In the genomic region with DNA sequence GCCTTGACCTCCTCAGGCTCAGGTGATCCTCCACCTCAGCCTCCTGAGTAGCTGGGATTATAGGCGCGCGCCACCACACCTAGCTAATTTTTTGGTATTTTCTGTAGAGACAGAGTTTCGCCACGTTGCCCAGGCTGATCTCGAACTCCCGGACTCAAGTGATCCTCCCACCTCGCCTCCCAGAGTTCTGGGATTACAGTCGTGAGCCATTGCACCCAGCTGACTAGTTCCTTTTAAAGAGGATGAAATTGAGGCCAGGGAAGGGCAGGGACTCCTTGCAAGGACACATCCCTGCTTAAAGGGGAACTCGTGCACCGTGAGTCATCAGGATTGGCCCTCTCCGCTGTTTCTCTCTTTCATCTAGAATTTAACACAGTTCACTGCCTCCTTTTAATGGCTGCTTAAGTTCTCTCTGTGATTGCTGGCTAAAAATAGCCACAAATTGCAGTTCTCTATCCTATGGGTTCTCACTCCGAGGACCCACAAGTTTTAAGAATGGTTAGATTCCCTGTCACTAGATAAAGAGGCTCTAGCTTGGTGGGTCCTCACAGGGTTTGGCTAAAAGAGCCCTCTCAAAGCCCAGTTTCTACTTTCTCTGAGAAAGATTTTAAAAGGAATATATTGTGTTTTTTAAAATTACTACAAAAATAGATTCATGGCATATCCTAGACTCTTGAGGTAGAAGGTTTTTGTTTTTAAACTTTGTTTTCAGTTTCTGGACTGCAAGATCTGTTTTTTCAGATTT, we compare ENCODE assay signal across 8 cellular contexts. TPM values are rescaled to one million over a fixed set of nuclear protein-coding genes. Genes with fewer than 3 reads are reported as not detected.
DNase-seq lines count a peak whose midpoint lies in the region; ATAC-seq, FAIRE-seq and TF ChIP-seq lines count a peak whose summit lies in the region.

No MANE protein-coding gene starts in this region.

- peaks cover 18% of the 10 kb centered on the region for H3K79me2 ChIP-seq in K562 (ENCODE audit: control insufficient read depth, insufficient read depth, low read length)

- peak; percentile 63 for ATAC-seq in K562
- ATAC-seq in HG03457 (IDR thresholded peaks at IDR 0.05; ENCODE audit: unreplicated experiment) = no peak
- no peak for ATAC-seq in activated CD4-positive, CD25-positive, alpha-beta regulatory T cell treated with anti-CD3 and anti-CD28 coated beads, Interleukin-2, amount 50 U/mL, for 24 hours

- TF ChIP-seq RAD21 in K562 (CRISPR knock-in tag; conservative IDR thresholded peaks at IDR 0.05 in 1 of 2, IDR thresholded peaks at IDR 0.05 in 1 of 2) = no peak

- H3K4me1 ChIP-seq in K562 (replicated peaks in 1 of 2; ENCODE audit: control insufficient read depth in 2 of 2, insufficient read depth in 2 of 2, low read length in 2 of 2) (peaks cover 4 to 15% of the 10 kb centered on the region in 2 experiments; a peak in 3 of 5 replicates), iPS-15b (ENCODE audit: control insufficient read depth, insufficient read depth, low read length) (no peaks in the 10 kb centered on the region)

- H4K20me1 ChIP-seq in K562 (replicated peaks; ENCODE audit: control insufficient read depth, insufficient read depth, low read length) = no peaks in the 10 kb centered on the region

- peak overlapping the region; percentile 84 for H3K4me3 ChIP-seq in K562
- H3K4me3 ChIP-seq in iPS-15b (ENCODE audit: low read depth, low read length) = peak overlapping the region; percentile 95
- peak overlapping the region; percentile 54 for H3K4me3 ChIP-seq in retinal pigment epithelial cell (ENCODE audit: low read length)

- H3K27me3 ChIP-seq in K562 (ENCODE audit: control insufficient read depth in 2 of 2, insufficient read depth in 2 of 2, low read length in 2 of 2) = no peaks in the 10 kb centered on the region
- H3K27me3 ChIP-seq in iPS-15b (ENCODE audit: control insufficient read depth, insufficient read depth, low read length) = no peaks in the 10 kb centered on the region

- 2% methylated on average over 13 of the region's 13 CpGs for WGBS in K562 (ENCODE audit: insufficient coverage, low coverage, missing lambda C conversion rate)

- POLR2A ChIA-PET in K562 (lab: Yijun Ruan, JAX) = interaction anchor here (0.7 to 2.2 kb wide), 4 partner anchors 9 to 18 kb away, joined by 3 to 11 read pairs (median 4); a partner anchor contains a TSS

- H3K9me3 ChIP-seq in K562 (replicated peaks; ENCODE audit: control insufficient read depth, insufficient read depth, low read depth, low read length) = 0 out of 2 replicates have a peak, but pooled peaks cover 2% of the 10 kb centered on the region
- no peaks in the 10 kb centered on the region for H3K9me3 ChIP-seq in iPS-15b (ENCODE audit: control insufficient read depth, insufficient read depth, low read length)

- peak overlapping the region; percentile 92 to 100 for H3K9ac ChIP-seq in K562 (ENCODE audit: insufficient read depth in 1 of 2, low read depth in 2 of 2, low read length in 2 of 2)
- no peak overlapping the region for H3K9ac ChIP-seq in iPS-15b (ENCODE audit: low read depth, low read length)

- intact Hi-C loops in K562 (cut with micrococcal nuclease) = loop anchor here (10.0 kb wide), 1 partner anchor 680 kb away; a partner anchor contains a TSS

- H2AFZ ChIP-seq in K562 (ENCODE audit: low read depth, low read length) = peak overlapping the region; percentile 93

- DNase-seq in GM04504 (ENCODE audit: low read depth) = peak; percentile 74
- DNase-seq in NCI-H69 (lab: John Stamatoyannopoulos, UW) = peak; percentile 59
- DNase-seq in K562 (ENCODE audit: extremely low read depth in 1 of 4, low spot score in 3 of 4) = peak; percentile 52 to 88 (median 63)
- peak; percentile 100 for DNase-seq in retinal pigment epithelial cell (ENCODE audit: low read depth)
- DNase-seq in DMS53 treated with DMSO at 0.1 percent for 48 hours (lab: John Stamatoyannopoulos, UW; ENCODE audit: unreplicated experiment) = no peak

- TF ChIP-seq EP300 in K562 (IDR thresholded peaks at IDR 0.05; ENCODE audit: low read length) = 0 out of 2 replicates have a peak, but pooled peaks have one; percentile 22

- H3K9me1 ChIP-seq in K562 (ENCODE audit: control insufficient read depth, insufficient read depth, low read length) = no peaks in the 10 kb centered on the region

- peak overlapping the region; percentile 98 for H3K4me2 ChIP-seq in K562 (ENCODE audit: insufficient read depth, low read length)

- FAIRE-seq in K562 (lab: Jason Lieb, UNC) = peak; percentile 90

- H3K36me3 ChIP-seq in K562 (ENCODE audit: control insufficient read depth, insufficient read depth, low read length) (peaks cover 7% of the 10 kb centered on the region; the same call in 1 of the 3 replicates), iPS-15b (ENCODE audit: control insufficient read depth, insufficient read depth, low read length) (peaks cover 2% of the 10 kb centered on the region)

- BruUV-seq in K562 (replicated peaks; lab: Mats Ljungman, UMichigan) = no TSS peak

- no peak for TF ChIP-seq POLR2A in K562 (conservative IDR thresholded peaks at IDR 0.05)

- peak overlapping the region; percentile 93 for H3K27ac ChIP-seq in K562 (ENCODE audit: extremely low read depth, low read depth, low read length)

- in situ Hi-C loops in K562 (cut with MboI) = no loop called here

- TF ChIP-seq CTCF in K562 (IDR thresholded peaks at IDR 0.05 in 2 of 3, conservative IDR thresholded peaks at IDR 0.05 in 1 of 3; ENCODE audit: insufficient read depth in 2 of 3, low read depth in 1 of 3, low read length in 3 of 3) = no peak
- TF ChIP-seq CTCF in retinal pigment epithelial cell (conservative IDR thresholded peaks at IDR 0.05; ENCODE audit: low read depth, low read length) = no peak

- CTCF ChIA-PET in K562 (lab: Yijun Ruan, JAX; ENCODE audit: low intra/inter-chr PET ratio) = no interaction called here

TF ChIP-seq in K562, 482 proteins besides CTCF, POLR2A, EP300 and RAD21 (continues in another document):
- TF ChIP-seq ZNF717 (CRISPR knock-in tag; IDR thresholded peaks at IDR 0.05) (no peak), ZNF644 (tag; IDR thresholded peaks at IDR 0.05; ENCODE audit: low read depth) (0 out of 2 replicates have a peak, but pooled peaks have one; percentile 31), ZBTB8A (IDR thresholded peaks at IDR 0.05; ENCODE audit: partially characterized antibody) (no peak)

RNA-seq across cellular contexts. Expression of a gene that starts 1.4 kb away (rescaled TPM):
- 33.2 and 42.2 TPM in 2 replicates for total RNA-seq in K562 (2011; cell fraction: chromatin; rRNA removed; ENCODE audit: low replicate concordance)
- 24.0 and 29.7 TPM in 2 replicates for total RNA-seq in K562 (2011; cell fraction: nucleolus; rRNA removed)
- 70.5 and 79.8 TPM in 2 replicates for total RNA-seq in K562 (2011; cell fraction: nucleoplasm; rRNA removed)
- total RNA-seq in K562 (2014; rRNA removed) (32.2 and 44.3 TPM in 2 replicates), K562 (2014; rRNA removed; fragmentation: Illumina TruSeq; extraction: Trizol) (45.9 and 48.2 TPM in 2 replicates), K562 (2015; rRNA removed; fragmentation: Illumina TruSeq; extraction: Trizol) (53.0 and 53.7 TPM in 2 replicates), K562 (2021) (78.4 and 79.0 TPM in 2 replicates)
- polyA plus RNA-seq in K562 (2011; rRNA removed) (102 and 121 TPM in 2 replicates), K562 (2014; fragmentation: Illumina TruSeq; extraction: Trizol) (84.8 and 96.3 TPM in 2 replicates), K562 (2014; fragmentation: Nextera tagmentation; extraction: Ambion mirVana) (10 to 100 TPM in 1 of 2 experiments, 1 to 10 TPM in 1; 10.0 to 10.1 TPM), K562 (2014; rRNA removed) (56.0 and 57.9 TPM in 2 replicates)
- polyA plus RNA-seq in K562 (2011; cell fraction: cytosol; rRNA removed) = 92.4 and 105 TPM in 2 replicates
- polyA plus RNA-seq in K562 (2011; cell fraction: nucleus; rRNA removed) = 18.5 and 26.1 TPM in 2 replicates
- polyA plus RNA-seq in K562 (2012) = 77.1 and 115 TPM in 2 replicates
- 72.7 and 87.4 TPM in 2 replicates for polyA minus RNA-seq in K562 (2011; rRNA and poly(A)+ RNA removed)
- 47.1 and 51.0 TPM in 2 replicates for polyA minus RNA-seq in K562 (2011; cell fraction: cytosol; rRNA and poly(A)+ RNA removed)
- polyA minus RNA-seq in K562 (2011; cell fraction: nucleus; rRNA and poly(A)+ RNA removed) = 6.2 and 6.4 TPM in 2 replicates

RNA-seq across cellular contexts. Expression of a gene that starts 18.2 kb away (rescaled TPM):
- 79.2 and 97.0 TPM in 2 replicates for total RNA-seq in K562 (2011; cell fraction: chromatin; rRNA removed; ENCODE audit: low replicate concordance)
- total RNA-seq in K562 (2011; cell fraction: nucleolus; rRNA removed) = 133 and 137 TPM in 2 replicates
- total RNA-seq in K562 (2011; cell fraction: nucleoplasm; rRNA removed) = 92.6 and 108 TPM in 2 replicates
- total RNA-seq in K562 (2014; rRNA removed) (32.2 and 37.6 TPM in 2 replicates), K562 (2014; rRNA removed; fragmentation: Illumina TruSeq; extraction: Trizol) (36.3 and 44.2 TPM in 2 replicates), K562 (2015; rRNA removed; fragmentation: Illumina TruSeq; extraction: Trizol) (49.1 and 49.2 TPM in 2 replicates), K562 (2021) (59.8 and 62.5 TPM in 2 replicates)
- polyA plus RNA-seq in K562 (2011; rRNA removed) (46.3 and 69.6 TPM in 2 replicates), K562 (2014; fragmentation: Illumina TruSeq; extraction: Trizol) (54.3 and 62.1 TPM in 2 replicates), K562 (2014; fragmentation: Nextera tagmentation; extraction: Ambion mirVana) (10 to 100 TPM; 77.6 to 85.9 TPM), K562 (2014; rRNA removed) (33.5 and 33.7 TPM in 2 replicates)
- 57.6 and 65.0 TPM in 2 replicates for polyA plus RNA-seq in K562 (2011; cell fraction: cytosol; rRNA removed)
- 48.7 and 58.2 TPM in 2 replicates for polyA plus RNA-seq in K562 (2011; cell fraction: nucleus; rRNA removed)
- polyA plus RNA-seq in K562 (2012) = 56.7 and 94.0 TPM in 2 replicates
- polyA minus RNA-seq in K562 (2011; rRNA and poly(A)+ RNA removed) = 54.1 and 65.3 TPM in 2 replicates
- 44.3 and 55.8 TPM in 2 replicates for polyA minus RNA-seq in K562 (2011; cell fraction: cytosol; rRNA and poly(A)+ RNA removed)
- 30.4 and 50.2 TPM in 2 replicates for polyA minus RNA-seq in K562 (2011; cell fraction: nucleus; rRNA and poly(A)+ RNA removed)

RNA-seq across cellular contexts. Expression of a gene that starts 18.2 kb away (rescaled TPM):
- 40.9 and 48.8 TPM in 2 replicates for total RNA-seq in K562 (2011; cell fraction: chromatin; rRNA removed; ENCODE audit: low replicate concordance)
- 39.2 and 40.9 TPM in 2 replicates for total RNA-seq in K562 (2011; cell fraction: nucleolus; rRNA removed)
- 41.9 and 44.7 TPM in 2 replicates for total RNA-seq in K562 (2011; cell fraction: nucleoplasm; rRNA removed)
- total RNA-seq in K562 (2014; rRNA removed) (3.1 and 4.7 TPM in 2 replicates), K562 (2014; rRNA removed; fragmentation: Illumina TruSeq; extraction: Trizol) (4.5 and 5.2 TPM in 2 replicates), K562 (2015; rRNA removed; fragmentation: Illumina TruSeq; extraction: Trizol) (5.8 and 5.9 TPM in 2 replicates), K562 (2021) (8.0 and 8.4 TPM in 2 replicates)
- polyA plus RNA-seq in K562 (2011; rRNA removed) (3.2 and 4.6 TPM in 2 replicates), K562 (2014; fragmentation: Illumina TruSeq; extraction: Trizol) (2.0 and 2.1 TPM in 2 replicates), K562 (2014; fragmentation: Nextera tagmentation; extraction: Ambion mirVana) (under 1 TPM; 0.08 to 0.32 TPM), K562 (2014; rRNA removed) (3.0 TPM in 2 replicates)
- polyA plus RNA-seq in K562 (2011; cell fraction: cytosol; rRNA removed) = 4.0 and 5.7 TPM in 2 replicates
- polyA plus RNA-seq in K562 (2011; cell fraction: nucleus; rRNA removed) = 8.2 and 8.6 TPM in 2 replicates
- polyA plus RNA-seq in K562 (2012) = 1.1 and 1.7 TPM in 2 replicates
- polyA minus RNA-seq in K562 (2011; rRNA and poly(A)+ RNA removed) = 15.4 and 17.8 TPM in 2 replicates
- polyA minus RNA-seq in K562 (2011; cell fraction: cytosol; rRNA and poly(A)+ RNA removed) = 6.3 and 7.1 TPM in 2 replicates
- polyA minus RNA-seq in K562 (2011; cell fraction: nucleus; rRNA and poly(A)+ RNA removed) = 16.0 and 22.5 TPM in 2 replicates
